8 cellular contexts compared by ENCODE assay signal in genomic region chr4:139295317-139296299, GRCh38. TPM values are rescaled to one million over a fixed set of nuclear protein-coding genes. Genes with fewer than 3 reads are reported as not detected.
DNase-seq lines count a peak whose midpoint lies in the region; TF ChIP-seq lines count a peak whose summit lies in the region.

No MANE protein-coding gene starts in this region.

- peak overlapping the region; percentile 68 for H3K27ac ChIP-seq in mesodermal cell (ENCODE audit: low read depth, low read length, severe bottlenecking)

- 7 to 8% methylated on average over 37 to 39 of the region's 53 CpGs for WGBS in mesodermal cell (ENCODE audit: insufficient coverage in 2 of 2), 2 experiments

- H3K4me3 ChIP-seq in endocrine pancreas (ENCODE audit: control insufficient read depth, insufficient read depth, low read length) = peak overlapping the region; percentile 87
- peak overlapping the region; percentile 62 for H3K4me3 ChIP-seq in mesodermal cell (ENCODE audit: extremely low read depth, insufficient read depth, low read length, poor library complexity, severe bottlenecking)

- H3K27me3 ChIP-seq in endocrine pancreas (ENCODE audit: control insufficient read depth, insufficient read depth, low read length) = no peaks in the 10 kb centered on the region

- H3K9ac ChIP-seq in endocrine pancreas (ENCODE audit: control insufficient read depth, insufficient read depth, low read length) = peak overlapping the region; percentile 96

- peak; percentile 95 for TF ChIP-seq CTCF in GM20000 (IDR thresholded peaks at IDR 0.05; ENCODE audit: extremely low read depth, missing control alignments)

- H3K36me3 ChIP-seq in endocrine pancreas (ENCODE audit: control insufficient read depth, insufficient read depth, low read length) (no peaks in the 10 kb centered on the region), mesodermal cell (ENCODE audit: control insufficient read depth, insufficient read depth, low read length) (peaks cover 38% of the 10 kb centered on the region)

- H3K9me3 ChIP-seq in endocrine pancreas (ENCODE audit: control insufficient read depth, low read length) (no peaks in the 10 kb centered on the region), mesodermal cell (ENCODE audit: control insufficient read depth, low read length) (no peaks in the 10 kb centered on the region)

- DNase-seq in COLO829 (ENCODE audit: low spot score) (peak; percentile 82), GM20000 (ENCODE audit: low spot score) (peak; percentile 86), HT-29 (ENCODE audit: low spot score) (peak; percentile 94), NK-92 (lab: John Stamatoyannopoulos, UW; ENCODE audit: unreplicated experiment) (peak; percentile 70)
- DNase-seq in activated CD8-positive, alpha-beta memory T cell treated with anti-CD3 and anti-CD28 coated beads for 4 hours (ENCODE audit: low read depth in 2 of 2) = peak; percentile 94 to 96
- peak; percentile 100 for DNase-seq in stimulated activated CD8-positive, alpha-beta memory T cell treated with anti-CD3 and anti-CD28 coated beads, Interleukin-15, amount 100 ng/mL, for 24 hours (ENCODE audit: low read depth)

- H3K4me1 ChIP-seq in endocrine pancreas (ENCODE audit: control insufficient read depth, insufficient read depth, low read length) = peaks cover 13% of the 10 kb centered on the region
- H3K4me1 ChIP-seq in mesodermal cell (ENCODE audit: control insufficient read depth, insufficient read depth, low read length, poor library complexity, severe bottlenecking) = peaks cover 11% of the 10 kb centered on the region

RNA-seq across cellular contexts. Expression of gene NAA15, which starts 5.7 kb away (rescaled TPM):
- total RNA-seq in HT-29 (2014; rRNA removed; shearing (Covaris generic)) = 18.2 and 19.1 TPM in 2 replicates
- 33.4 TPM for polyA plus RNA-seq in mesodermal cell (2013, experiment 1 of 2)
- polyA plus RNA-seq in mesodermal cell (2013, experiment 2 of 2) = 36.7 TPM

RNA-seq across cellular contexts. Expression of gene NDUFC1, which starts 6.7 kb away (rescaled TPM):
- 57.6 and 64.8 TPM in 2 replicates for total RNA-seq in HT-29 (2014; rRNA removed; shearing (Covaris generic))
- 66.6 TPM for polyA plus RNA-seq in mesodermal cell (2013, experiment 1 of 2)
- 67.8 TPM for polyA plus RNA-seq in mesodermal cell (2013, experiment 2 of 2)

RNA-seq across cellular contexts. Expression of gene MGARP, which starts 15.6 kb away (rescaled TPM):
- total RNA-seq in HT-29 (2014; rRNA removed; shearing (Covaris generic)) = not detected in 2 replicates
- 1.8 TPM for polyA plus RNA-seq in mesodermal cell (2013, experiment 1 of 2)
- polyA plus RNA-seq in mesodermal cell (2013, experiment 2 of 2) = 2.2 TPM

Comparison
In these comparisons a context has a peak if more than half of its experiments do, and no peak if none do; other contexts are left out.
1. Peak in every context shown above with its lines: DNase-seq, H3K4me3 ChIP-seq and H3K27ac ChIP-seq.